8 cellular contexts compared by ENCODE assay signal in the genomic region with DNA sequence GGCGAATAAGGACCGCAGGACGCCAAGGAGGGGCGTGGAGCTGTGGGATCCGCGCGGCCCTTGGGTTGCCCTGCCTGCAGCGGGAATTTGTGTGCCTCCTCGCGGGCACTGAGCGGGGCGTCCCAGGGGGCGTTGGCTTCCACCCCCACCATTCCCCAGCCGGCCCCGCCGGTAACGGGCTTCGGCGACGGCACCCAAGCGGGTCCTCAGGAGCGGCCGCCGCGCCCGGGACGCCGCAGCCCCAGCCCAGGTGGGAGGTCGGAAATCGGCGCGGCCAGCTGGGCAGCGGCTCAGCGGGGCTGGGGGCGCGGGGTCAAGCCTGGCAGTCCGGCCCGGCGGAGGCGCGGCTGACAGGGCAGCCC. TPM values are rescaled to one million over a fixed set of nuclear protein-coding genes. Genes with fewer than 3 reads are reported as not detected.
A peak's percentile ranks its signal among the peaks of the same experiment; 100 is the strongest.
DNase-seq lines count a peak whose midpoint lies in the region; ATAC-seq and TF ChIP-seq lines count a peak whose summit lies in the region.

No MANE protein-coding gene starts in this region.

- H3K36me3 Mint-ChIP-seq in CD14-positive monocyte = peaks cover 0 to 3% of the 10 kb centered on the region in 2 donors

- in situ Hi-C loops in gastrocnemius medialis (cut with MboI; ENCODE audit: low sequenced_read_pairs in 4 of 4) = loop anchor here in 1 of 4 donors (10.0 kb wide), 1 partner anchor 154 kb away; the partner anchor contains the start of gene C22orf39

- H3K9me2 ChIP-seq in hepatocyte (replicated peaks; ENCODE audit: insufficient read depth) = no peaks in the 10 kb centered on the region

- H3K4me3 ChIP-seq in adrenal gland (peak overlapping the region in 3 of 4 donors; percentile 43 to 100 (median 79)), hepatocyte (peak overlapping the region; percentile 88), gastrocnemius medialis (peak overlapping the region; percentile 78 to 98 (median 92))

- TF ChIP-seq POLR2A in adrenal gland (IDR thresholded peaks at IDR 0.05) = no peak
- TF ChIP-seq POLR2A in gastrocnemius medialis (IDR thresholded peaks at IDR 0.05) = no peak

- WGBS in adrenal gland, 4 donors = 0% methylated on average over 6 to 41 of the region's 41 CpGs
- 0% methylated on average over 22 of the region's 41 CpGs for WGBS in hepatocyte (ENCODE audit: low lambda C conversion rate, missing lambda C conversion rate)

- peaks cover 26% of the 10 kb centered on the region for H3K4me1 Mint-ChIP-seq in CD14-positive monocyte

- H3K4me1 ChIP-seq in adrenal gland (replicated peaks in 1 of 2) (peaks cover 20 to 42% of the 10 kb centered on the region in 2 donors), hepatocyte (ENCODE audit: insufficient read depth) (peaks cover 11% of the 10 kb centered on the region), gastrocnemius medialis (peaks cover 45 to 59% of the 10 kb centered on the region in 2 donors)

- TF ChIP-seq CTCF in CD14-positive monocyte (IDR thresholded peaks at IDR 0.05) (no peak), adrenal gland (IDR thresholded peaks at IDR 0.05) (no peak), hepatocyte (IDR thresholded peaks at IDR 0.05; ENCODE audit: poor library complexity) (no peak), gastrocnemius medialis (IDR thresholded peaks at IDR 0.05 in 4 of 5, conservative IDR thresholded peaks at IDR 0.05 in 1 of 5) (no peak)

- ATAC-seq in GM21825 (IDR thresholded peaks at IDR 0.05; ENCODE audit: unreplicated experiment) = peak; percentile 15
- ATAC-seq in gastrocnemius medialis = no peak
- ATAC-seq in GM21723 (IDR thresholded peaks at IDR 0.05; ENCODE audit: unreplicated experiment) = no peak

- peak overlapping the region; percentile 95 for H2AFZ ChIP-seq in hepatocyte

- peak overlapping the region; percentile 84 to 91 for H3K4me3 Mint-ChIP-seq in CD14-positive monocyte

- peaks cover 19 to 36% (median 21%) of the 10 kb centered on the region in 3 donors for H3K27me3 Mint-ChIP-seq in CD14-positive monocyte (ENCODE audit: low read depth in 3 of 3)

- H3K9me3 ChIP-seq in adrenal gland (replicated peaks in 1 of 3) (no peaks in the 10 kb centered on the region), hepatocyte (ENCODE audit: low read depth) (no peaks in the 10 kb centered on the region), gastrocnemius medialis (no peaks in the 10 kb centered on the region)

- H4K20me1 ChIP-seq in hepatocyte (ENCODE audit: insufficient read depth, poor library complexity, severe bottlenecking) = no peaks in the 10 kb centered on the region

- peaks cover 0 to 5% (median 0%) of the 10 kb centered on the region in 7 donors for H3K9me3 Mint-ChIP-seq in CD14-positive monocyte

- intact Hi-C loops in CD14-positive monocyte (cut with micrococcal nuclease) (loop anchor here (5.0 to 10.0 kb wide), 4 partner anchors 114 to 1414 kb away; partner anchors contain the start of genes CDC45 (in 1 of the 2), DGCR2 (in 1 of the 2), SLC25A1 (in 1 of the 2) and UFD1 (in 1 of the 2)), adrenal gland (cut with DNase I) (loop anchor here (10.0 kb wide), 3 partner anchors 46 to 184 kb away; partner anchors contain the start of genes CDC45 (in 1 of the 2) and UFD1 (in 1 of the 2)), gastrocnemius medialis (cut with DNase I; ENCODE audit: low total_unique reads) (loop anchor here (2.0 to 10.0 kb wide), 9 partner anchors 74 to 1264 kb away; partner anchors contain the start of genes CDC45, COMT, DGCR2 and SLC25A1)

- H3K36me3 ChIP-seq in adrenal gland (replicated peaks in 1 of 2) (no peaks in the 10 kb centered on the region), hepatocyte (replicated peaks; ENCODE audit: insufficient read depth, low read depth) (no peaks in the 10 kb centered on the region), gastrocnemius medialis (no peaks in the 10 kb centered on the region)

- H3K27ac ChIP-seq in adrenal gland (peak overlapping the region in 3 of 5 donors; percentile 69 to 93 (median 81)), hepatocyte (no peak overlapping the region), gastrocnemius medialis (peak overlapping the region; percentile 94 to 100 (median 96))

- H3K79me2 ChIP-seq in hepatocyte = no peaks in the 10 kb centered on the region

- H3K27me3 ChIP-seq in adrenal gland (no peaks in the 10 kb centered on the region), hepatocyte (no peaks in the 10 kb centered on the region), gastrocnemius medialis (no peaks in the 10 kb centered on the region)

- DNase-seq in CD14-positive monocyte (ENCODE audit: low spot score) = no peak
- DNase-seq in OCI-M1 (lab: John Stamatoyannopoulos, UW) = peak; percentile 26
- DNase-seq in adrenal gland = peak; percentile 43 to 67 (median 52)
- DNase-seq in hepatocyte (ENCODE audit: low spot score) = peak; percentile 63
- DNase-seq in gastrocnemius medialis = peak in 1 of 2 donors; percentile 37
- no peak for DNase-seq in GF-D8 (lab: John Stamatoyannopoulos, UW)

- H3K4me2 ChIP-seq in hepatocyte = peak overlapping the region; percentile 94

- H3K27ac Mint-ChIP-seq in CD14-positive monocyte = no peak overlapping the region

RNA-seq across cellular contexts. Expression of gene CLTCL1, which starts 0.3 kb away (rescaled TPM):
- polyA plus RNA-seq in CD14-positive monocyte (1 to 10 TPM; 5.1 to 6.1 TPM), adrenal gland (10 to 100 TPM; 26.9 to 39.5 (median 28.6) TPM), hepatocyte (3.7 and 6.1 TPM in 2 replicates)
- total RNA-seq in adrenal gland (10 to 100 TPM; 13.0 to 62.8 (median 15.0) TPM), hepatocyte (2.2 and 4.3 TPM in 2 replicates), gastrocnemius medialis (100 to 1,000 TPM; 111 to 311 (median 215) TPM)

Comparison
In these comparisons a context has a peak if more than half of its experiments do, and no peak if none do; other contexts are left out.
1. DNase-seq: peak in OCI-M1 (single experiment), adrenal gland (7 of 7) and hepatocyte (single experiment); none in CD14-positive monocyte (single experiment) and GF-D8 (single experiment).
2. Peak in every context shown above with its lines, with median percentiles within 50 percentile points of each other: H3K4me3 ChIP-seq.